19 cellular contexts compared by ENCODE assay signal in the genomic region with DNA sequence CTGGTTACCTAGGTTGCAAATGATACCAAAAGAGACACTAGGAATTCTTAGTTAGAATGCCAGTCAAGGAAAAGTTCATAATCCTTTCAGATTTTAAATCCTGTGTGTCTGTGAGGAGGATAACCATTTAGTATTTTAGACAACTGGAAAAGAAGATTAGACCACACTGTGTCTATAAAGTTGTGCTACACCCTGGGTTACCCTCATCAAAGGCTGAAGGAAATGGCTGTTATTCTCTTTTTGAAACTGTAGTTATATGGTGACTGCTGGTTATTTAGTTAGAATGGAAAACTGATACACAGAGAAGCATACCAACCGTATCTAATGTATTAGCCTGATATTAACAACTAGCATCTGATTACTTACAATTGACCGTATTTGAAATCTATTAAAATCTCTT.
DNase-seq lines count a peak whose midpoint lies in the region; ATAC-seq, FAIRE-seq and TF ChIP-seq lines count a peak whose summit lies in the region.
"Had no signal": no experiment of that assay in that cellular context is flagged by ENCODE, and none has a peak within 500 bp of the region (broad histone marks: within the 10 kb centered on the region; RNA-seq: fewer than 3 reads in every experiment).

No MANE protein-coding gene starts in this region.

- no peak overlapping the region for H3K4me2 ChIP-seq in OCI-LY7 (ENCODE audit: low read length)

- H3K27ac ChIP-seq in WERI-Rb-1 = peak overlapping the region; percentile 60
- H3K27ac ChIP-seq in OCI-LY7 (ENCODE audit: low read depth, low read length, poor library complexity, severe bottlenecking) = no peak overlapping the region
- H3K27ac ChIP-seq: C4-2B had no signal

- H2AFZ ChIP-seq in OCI-LY7 (ENCODE audit: low read length) = no peak overlapping the region

- CTCF ChIA-PET in OCI-LY7 (lab: Charles Lee; ENCODE audit: unreplicated experiment) = no interaction called here

- peak overlapping the region; percentile 18 for H3K27ac Mint-ChIP-seq in activated naive CD8-positive, alpha-beta T cell
- no peak overlapping the region for H3K27ac Mint-ChIP-seq in activated naive CD8-positive, alpha-beta T cell treated with anti-CD3 and anti-CD28 coated beads, Interleukin-2, amount 50 U/mL, for 24 hours

- H3K4me3 ChIP-seq in WERI-Rb-1 (ENCODE audit: low read depth, low read length) = no peak overlapping the region
- no peak overlapping the region for H3K4me3 ChIP-seq in OCI-LY7 (ENCODE audit: low read depth, low read length, poor library complexity, severe bottlenecking)

- no peak for TF ChIP-seq CTCF in WERI-Rb-1 (IDR thresholded peaks at IDR 0.05; ENCODE audit: low read depth, low read length)
- no peak for TF ChIP-seq CTCF in OCI-LY7 (conservative IDR thresholded peaks at IDR 0.05; ENCODE audit: low read length)

- POLR2A ChIA-PET in OCI-LY7 (lab: Charles Lee) = interaction anchor here (1.2 kb wide), 1 partner anchor 24 kb away, joined by 4 read pairs; no protein-coding TSS in a partner anchor

- H3K9me3 Mint-ChIP-seq in activated naive CD8-positive, alpha-beta T cell (ENCODE audit: low read depth) = no peaks in the 10 kb centered on the region
- H3K9me3 Mint-ChIP-seq in activated naive CD8-positive, alpha-beta T cell treated with anti-CD3 and anti-CD28 coated beads, Interleukin-2, amount 50 U/mL, for 24 hours = peaks cover 2% of the 10 kb centered on the region

- H4K20me1 ChIP-seq in OCI-LY7 (ENCODE audit: insufficient read depth, low read length) = no peaks in the 10 kb centered on the region

- peaks cover 84% of the 10 kb centered on the region for H3K4me1 Mint-ChIP-seq in activated naive CD8-positive, alpha-beta T cell (ENCODE audit: low read depth)
- H3K4me1 Mint-ChIP-seq in activated naive CD8-positive, alpha-beta T cell treated with anti-CD3 and anti-CD28 coated beads, Interleukin-2, amount 50 U/mL, for 24 hours = peaks cover 84% of the 10 kb centered on the region

- no peak overlapping the region for H3K4me3 Mint-ChIP-seq in activated naive CD8-positive, alpha-beta T cell
- no peak overlapping the region for H3K4me3 Mint-ChIP-seq in activated naive CD8-positive, alpha-beta T cell treated with anti-CD3 and anti-CD28 coated beads, Interleukin-2, amount 50 U/mL, for 24 hours

- FAIRE-seq in islet of Langerhans (lab: Jason Lieb, UNC) = peak; percentile 77
- FAIRE-seq: GM19239 had no signal

- H3K36me3 ChIP-seq in WERI-Rb-1 (no peaks in the 10 kb centered on the region), OCI-LY7 (ENCODE audit: insufficient read depth, low read length) (peaks cover 28% of the 10 kb centered on the region)

- no peaks in the 10 kb centered on the region for H3K9me2 ChIP-seq in OCI-LY7 (ENCODE audit: insufficient read depth, low read length)

- H3K79me2 ChIP-seq in OCI-LY7 (ENCODE audit: insufficient read depth, low read depth, low read length) = peaks cover 7% of the 10 kb centered on the region; the same call in 1 of the 2 replicates

- peaks cover 10% of the 10 kb centered on the region for H3K9me3 ChIP-seq in WERI-Rb-1 (ENCODE audit: severe bottlenecking)
- H3K9me3 ChIP-seq in OCI-LY7 (ENCODE audit: low read length) = no peaks in the 10 kb centered on the region

- BruUV-seq in OCI-LY7 (replicated peaks; lab: Mats Ljungman, UMichigan) = no TSS peak

- H3K36me3 Mint-ChIP-seq in activated naive CD8-positive, alpha-beta T cell = peaks cover 37% of the 10 kb centered on the region
- H3K36me3 Mint-ChIP-seq in activated naive CD8-positive, alpha-beta T cell treated with anti-CD3 and anti-CD28 coated beads, Interleukin-2, amount 50 U/mL, for 24 hours (ENCODE audit: low read depth) = peaks cover 76% of the 10 kb centered on the region

- no peak for DNase-seq in activated naive CD8-positive, alpha-beta T cell treated with anti-CD3 and anti-CD28 coated beads, Interleukin-2, amount 50 U/mL, for 24 hours
- DNase-seq in WERI-Rb-1 = no peak
- DNase-seq in SHP77 (lab: John Stamatoyannopoulos, UW) = no peak
- DNase-seq in DMS53 (lab: John Stamatoyannopoulos, UW) = no peak
- DNase-seq in GOT3 (lab: John Stamatoyannopoulos, UW) = no peak
- no peak for DNase-seq in OCI-LY7 (ENCODE audit: low spot score)
- DNase-seq: DMS79, KG1, NCI-H1105, NCI-H146, NCI-H2029 treated with DMSO at 0.1 percent for 48 hours, NCI-H226, NCI-H524, NCI-H774 had no signal

- no peak for ATAC-seq in activated naive CD8-positive, alpha-beta T cell treated with anti-CD3 and anti-CD28 coated beads, Interleukin-2, amount 50 U/mL, for 24 hours
- ATAC-seq: Right ventricle myocardium inferior had no signal

- intact Hi-C loops in OCI-LY7 (cut with micrococcal nuclease; ENCODE audit: unreplicated experiment) = no loop called here

- H3K4me1 ChIP-seq in OCI-LY7 (ENCODE audit: insufficient read depth, low read length, poor library complexity, severe bottlenecking) = no peaks in the 10 kb centered on the region

- no peaks in the 10 kb centered on the region for H3K27me3 Mint-ChIP-seq in activated naive CD8-positive, alpha-beta T cell
- H3K27me3 Mint-ChIP-seq in activated naive CD8-positive, alpha-beta T cell treated with anti-CD3 and anti-CD28 coated beads, Interleukin-2, amount 50 U/mL, for 24 hours = no peaks in the 10 kb centered on the region

- no peaks in the 10 kb centered on the region for H3K27me3 ChIP-seq in WERI-Rb-1 (ENCODE audit: insufficient read depth, low read depth, severe bottlenecking)
